16 cellular contexts compared by ENCODE assay signal in genomic region chr4:63296773-63297172, GRCh38.
A peak's percentile ranks its signal among the peaks of the same experiment; 100 is the strongest.
DNase-seq lines count a peak whose midpoint lies in the region; FAIRE-seq and TF ChIP-seq lines count a peak whose summit lies in the region.
"Had no signal": no experiment of that assay in that cellular context is flagged by ENCODE, and none has a peak within 500 bp of the region (broad histone marks: within the 10 kb centered on the region; RNA-seq: fewer than 3 reads in every experiment).

No MANE protein-coding gene starts in this region.

- peaks cover 0 to under 1% (median 0%) of the 10 kb centered on the region in 3 donors for H3K27me3 Mint-ChIP-seq in CD14-positive monocyte (ENCODE audit: low read depth in 3 of 3)

- H3K36me3 Mint-ChIP-seq in CD14-positive monocyte: no peaks in the 10 kb centered on the region
- H3K36me3 Mint-ChIP-seq: immature natural killer cell had no signal

- H3K4me3 Mint-ChIP-seq in CD14-positive monocyte: no peak overlapping the region
- H3K4me3 Mint-ChIP-seq: immature natural killer cell had no signal

- H3K36me3 ChIP-seq in breast epithelium: no peaks in the 10 kb centered on the region
- H3K36me3 ChIP-seq in testis (ENCODE audit: low read depth, missing control alignments): no peaks in the 10 kb centered on the region
- H3K36me3 ChIP-seq: BLaER1, MG63, stomach had no signal

- H3K27me3 ChIP-seq in breast epithelium (no peaks in the 10 kb centered on the region), testis (no peaks in the 10 kb centered on the region)
- H3K27me3 ChIP-seq: BLaER1, MG63, stomach had no signal

- H3K4me3 ChIP-seq in breast epithelium (no peak overlapping the region), epithelial cell of proximal tubule (ENCODE audit: low read depth, low read length) (no peak overlapping the region), testis (no peak overlapping the region)
- H3K4me3 ChIP-seq: BLaER1, MG63, mucosa of descending colon, stomach had no signal

- TF ChIP-seq POLR2A in breast epithelium (IDR thresholded peaks at IDR 0.05) (no peak), testis (IDR thresholded peaks at IDR 0.05) (no peak)

- no peaks in the 10 kb centered on the region for H3K4me1 Mint-ChIP-seq in CD14-positive monocyte
- H3K4me1 Mint-ChIP-seq: immature natural killer cell had no signal

- no peaks in the 10 kb centered on the region for H3K9me3 Mint-ChIP-seq in CD14-positive monocyte

- intact Hi-C loops in breast epithelium (cut with DNase I; ENCODE audit: low total_unique reads) (no loop called here), CD14-positive monocyte (cut with micrococcal nuclease) (no loop called here), testis (cut with DNase I; ENCODE audit: low total_unique reads) (no loop called here)

- TF ChIP-seq CTCF in breast epithelium (IDR thresholded peaks at IDR 0.05): no peak
- peak; percentile 12 for TF ChIP-seq CTCF in epithelial cell of proximal tubule (conservative IDR thresholded peaks at IDR 0.05; ENCODE audit: low read depth, low read length)
- no peak for TF ChIP-seq CTCF in CD14-positive monocyte (IDR thresholded peaks at IDR 0.05)
- peak in 1 of 3 experiments; percentile 8 for TF ChIP-seq CTCF in testis (IDR thresholded peaks at IDR 0.05)

- no peak overlapping the region for H3K27ac Mint-ChIP-seq in CD14-positive monocyte
- H3K27ac Mint-ChIP-seq: immature natural killer cell had no signal

- 50 to 56% methylated on average over 1 of the region's 1 CpG for WGBS in testis, 2 donors

- no peaks in the 10 kb centered on the region for H3K4me1 ChIP-seq in breast epithelium
- H3K4me1 ChIP-seq in testis: no peaks in the 10 kb centered on the region
- H3K4me1 ChIP-seq: BLaER1, stomach had no signal

- H3K27ac ChIP-seq in breast epithelium: no peak overlapping the region
- no peak overlapping the region for H3K27ac ChIP-seq in testis
- H3K27ac ChIP-seq: BLaER1, stomach had no signal

- in situ Hi-C loops in T47D (cut with HindIII; ENCODE audit: low pct_unique_long_range_greater_than_20kb, low sequenced_read_pairs): no loop called here

- H3K9me3 ChIP-seq in breast epithelium (no peaks in the 10 kb centered on the region), testis (no peaks in the 10 kb centered on the region)
- H3K9me3 ChIP-seq: BLaER1, MG63, stomach had no signal

- DNase-seq in T47D (ENCODE audit: low read depth in 1 of 2, low spot score in 1 of 2) (peak; percentile 2 to 53), breast epithelium (ENCODE audit: low spot score in 2 of 2) (no peak), NCI-H526 treated with DMSO at 0.1 percent for 48 hours (lab: John Stamatoyannopoulos, UW) (peak; percentile 5), epithelial cell of proximal tubule (ENCODE audit: low read depth) (no peak), urothelium cell line (ENCODE audit: low spot score) (peak; percentile 4), CD14-positive monocyte (ENCODE audit: low spot score) (no peak), cerebellum (ENCODE audit: low spot score) (no peak), testis (no peak)
- DNase-seq: activated naive CD4-positive, alpha-beta T cell treated with anti-CD3 and anti-CD28 coated beads, Interleukin-2, amount 50 U/mL, for 16 hours; GDM1; immature natural killer cell; MG63; mucosa of descending colon; retina; stomach had no signal

- no peak for FAIRE-seq in urothelium cell line (lab: Jason Lieb, UNC)

Comparison
In these comparisons a context has a peak if more than half of its experiments do, and no peak if none do; other contexts are left out.
1. DNase-seq: peak in T47D (2 of 2), NCI-H526 treated with DMSO at 0.1 percent for 48 hours (single experiment) and urothelium cell line (single experiment); none in breast epithelium (0 of 2), epithelial cell of proximal tubule (single experiment), CD14-positive monocyte (single experiment), cerebellum (single experiment) and testis (single experiment).